8 cellular contexts compared by ENCODE assay signal in genomic region chr6:106141441-106142237, GRCh38. TPM values are rescaled to one million over a fixed set of nuclear protein-coding genes. Genes with fewer than 3 reads are reported as not detected.
DNase-seq lines count a peak whose midpoint lies in the region; ATAC-seq and TF ChIP-seq lines count a peak whose summit lies in the region.

No MANE protein-coding gene starts in this region.

- TF ChIP-seq CTCF in GM12865 (IDR thresholded peaks at IDR 0.05; ENCODE audit: insufficient read depth, low read depth, low read length, missing control alignments), result no peak

- H3K27ac Mint-ChIP-seq in activated naive CD8-positive, alpha-beta T cell treated with anti-CD3 and anti-CD28 coated beads, Interleukin-2, amount 50 U/mL, for 24 hours, result peak overlapping the region; percentile 82

- ATAC-seq in GM21576 (IDR thresholded peaks at IDR 0.05; ENCODE audit: unreplicated experiment), result peak; percentile 83
- ATAC-seq in activated naive CD8-positive, alpha-beta T cell treated with anti-CD3 and anti-CD28 coated beads, Interleukin-2, amount 50 U/mL, for 24 hours, result peak; percentile 95

- H3K27me3 Mint-ChIP-seq in activated naive CD8-positive, alpha-beta T cell treated with anti-CD3 and anti-CD28 coated beads, Interleukin-2, amount 50 U/mL, for 24 hours, result no peaks in the 10 kb centered on the region

- H3K4me3 Mint-ChIP-seq in activated naive CD8-positive, alpha-beta T cell treated with anti-CD3 and anti-CD28 coated beads, Interleukin-2, amount 50 U/mL, for 24 hours, result peak overlapping the region; percentile 30

- peak overlapping the region; percentile 5; the same call in 1 of the 2 replicates for H3K4me3 ChIP-seq in GM12865 (ENCODE audit: low read depth, low read length)

- no peaks in the 10 kb centered on the region for H3K9me3 Mint-ChIP-seq in activated naive CD8-positive, alpha-beta T cell treated with anti-CD3 and anti-CD28 coated beads, Interleukin-2, amount 50 U/mL, for 24 hours

- H3K4me1 Mint-ChIP-seq in activated naive CD8-positive, alpha-beta T cell treated with anti-CD3 and anti-CD28 coated beads, Interleukin-2, amount 50 U/mL, for 24 hours, result peaks cover 65% of the 10 kb centered on the region

- DNase-seq in GM12865 (ENCODE audit: low read depth) (peak; percentile 96), LoVo (ENCODE audit: low spot score) (peak; percentile 56), NCI-H1105 (lab: John Stamatoyannopoulos, UW) (no peak), NCI-H1105 treated with DMSO at 0.1 percent for 48 hours (lab: John Stamatoyannopoulos, UW) (no peak), posterior vena cava (ENCODE audit: low spot score) (no peak), NCI-H1436 treated with DMSO at 0.1 percent for 48 hours (lab: John Stamatoyannopoulos, UW) (no peak)
- DNase-seq in activated naive CD8-positive, alpha-beta T cell treated with anti-CD3 and anti-CD28 coated beads, Interleukin-2, amount 50 U/mL, for 24 hours, result peak; percentile 75

- H3K36me3 Mint-ChIP-seq in activated naive CD8-positive, alpha-beta T cell treated with anti-CD3 and anti-CD28 coated beads, Interleukin-2, amount 50 U/mL, for 24 hours (ENCODE audit: low read depth), result no peaks in the 10 kb centered on the region

- intact Hi-C loops in posterior vena cava (cut with DNase I), result no loop called here

RNA-seq across cellular contexts. Expression of gene PRDM1, which starts 55.5 kb away (rescaled TPM):
- 1 to 10 TPM; 2.4 to 2.9 TPM for total RNA-seq in posterior vena cava

Comparison
In these comparisons a context has a peak if more than half of its experiments do, and no peak if none do; other contexts are left out.
1. DNase-seq: peak in GM12865 (single experiment), LoVo (single experiment) and activated naive CD8-positive, alpha-beta T cell treated with anti-CD3 and anti-CD28 coated beads, Interleukin-2, amount 50 U/mL, for 24 hours (single experiment); none in NCI-H1105 (single experiment), NCI-H1105 treated with DMSO at 0.1 percent for 48 hours (single experiment), posterior vena cava (single experiment) and NCI-H1436 treated with DMSO at 0.1 percent for 48 hours (single experiment).